Comparison of ENCODE assay signal across 8 cellular contexts in genomic region chr1:2525524-2525895, GRCh38. TPM values are rescaled to one million over a fixed set of nuclear protein-coding genes. Genes with fewer than 3 reads are reported as not detected.
DNase-seq lines count a peak whose midpoint lies in the region; ATAC-seq and TF ChIP-seq lines count a peak whose summit lies in the region.

No MANE protein-coding gene starts in this region.

- no peak for ATAC-seq in HG03097 (IDR thresholded peaks at IDR 0.05; ENCODE audit: low FRiP score, unreplicated experiment)

- H3K27ac ChIP-seq in C4-2B = peak overlapping the region; percentile 85
- H3K27ac ChIP-seq in effector memory CD4-positive, alpha-beta T cell (ENCODE audit: insufficient read depth, low read length, poor library complexity, severe bottlenecking) = peak overlapping the region; percentile 69

- H3K9me3 Mint-ChIP-seq in neural crest cell = no peaks in the 10 kb centered on the region

- no peak for TF ChIP-seq CTCF in C4-2B (conservative IDR thresholded peaks at IDR 0.05)
- TF ChIP-seq CTCF in NB4 (IDR thresholded peaks at IDR 0.05; ENCODE audit: low read depth, low read length) = no peak
- TF ChIP-seq CTCF in neural crest cell (conservative IDR thresholded peaks at IDR 0.05) = no peak

- peaks cover 26% of the 10 kb centered on the region for H3K27me3 Mint-ChIP-seq in neural crest cell (ENCODE audit: low read depth)

- peaks cover 30% of the 10 kb centered on the region for H3K4me1 Mint-ChIP-seq in neural crest cell

- H3K27ac Mint-ChIP-seq in neural crest cell (ENCODE audit: unreplicated experiment) = no peak overlapping the region

- no peak for TF ChIP-seq POLR2A in NB4 (IDR thresholded peaks at IDR 0.05; ENCODE audit: extremely low read depth, insufficient read length)

- peaks cover 17% of the 10 kb centered on the region for H3K27me3 ChIP-seq in effector memory CD4-positive, alpha-beta T cell (replicated peaks; ENCODE audit: control insufficient read depth, insufficient read depth, low read length, poor library complexity, severe bottlenecking)

- H3K4me3 Mint-ChIP-seq in neural crest cell = peak overlapping the region; percentile 98

- peak; percentile 22 for DNase-seq in NB4 (ENCODE audit: low read depth)
- no peak for DNase-seq in effector memory CD4-positive, alpha-beta T cell
- no peak for DNase-seq in neural crest cell (ENCODE audit: low read depth, low spot score)
- DNase-seq in germinal center (ENCODE audit: low spot score) = no peak
- no peak for DNase-seq in HuH-7 (ENCODE audit: low spot score)
- no peak for DNase-seq in hepatic stellate cell (ENCODE audit: low spot score)

- H3K36me3 Mint-ChIP-seq in neural crest cell (ENCODE audit: low read depth) = no peaks in the 10 kb centered on the region

- peaks cover 53% of the 10 kb centered on the region for H3K4me1 ChIP-seq in effector memory CD4-positive, alpha-beta T cell (ENCODE audit: control insufficient read depth, insufficient read depth, low read length, poor library complexity, severe bottlenecking)

- H3K36me3 ChIP-seq in effector memory CD4-positive, alpha-beta T cell (ENCODE audit: control insufficient read depth, insufficient read depth, low read length) = peaks cover 11% of the 10 kb centered on the region

- H3K4me3 ChIP-seq in NB4 (ENCODE audit: low read depth, low read length) = peak overlapping the region; percentile 79
- peak overlapping the region; percentile 84 for H3K4me3 ChIP-seq in effector memory CD4-positive, alpha-beta T cell (ENCODE audit: insufficient read depth, low read depth, low read length, poor library complexity, severe bottlenecking)

- H3K9me3 ChIP-seq in effector memory CD4-positive, alpha-beta T cell (ENCODE audit: control insufficient read depth, low read length) = no peaks in the 10 kb centered on the region

RNA-seq across cellular contexts. Expression of gene PANK4, which starts 0.9 kb away (rescaled TPM):
- total RNA-seq in neural crest cell = 62.5 and 65.5 TPM in 2 replicates

RNA-seq across cellular contexts. Expression of gene HES5, which starts 4.6 kb away (rescaled TPM):
- 90.9 and 92.2 TPM in 2 replicates for total RNA-seq in neural crest cell

RNA-seq across cellular contexts. Expression of gene TNFRSF14, which starts 30.7 kb away (rescaled TPM):
- 0.61 TPM in 2 replicates for total RNA-seq in neural crest cell

RNA-seq across cellular contexts. Expression of gene PLCH2, which starts 49.4 kb away (rescaled TPM):
- 0.37 and 0.59 TPM in 2 replicates for total RNA-seq in neural crest cell
